Comparison of ENCODE assay signal across 15 cellular contexts in genomic region chr16:73093146-73094144, GRCh38. TPM values are rescaled to one million over a fixed set of nuclear protein-coding genes. Genes with fewer than 3 reads are reported as not detected.
DNase-seq lines count a peak whose midpoint lies in the region; FAIRE-seq lines count a peak whose summit lies in the region.
"Had no signal": no experiment of that assay in that cellular context is flagged by ENCODE, and none has a peak within 500 bp of the region (broad histone marks: within the 10 kb centered on the region; RNA-seq: fewer than 3 reads in every experiment).

No MANE protein-coding gene starts in this region.

- H3K27ac ChIP-seq in caudate nucleus (ENCODE audit: low read depth, low read length) (peak overlapping the region; percentile 14), small intestine (ENCODE audit: low read depth in 1 of 2, low read length in 1 of 2) (no peak overlapping the region)
- H3K27ac ChIP-seq: adrenal gland, testis had no signal

- no peak for FAIRE-seq in small intestine (lab: Jason Lieb, UNC)
- FAIRE-seq: G401.6 had no signal

- peaks cover 5 to 7% of the 10 kb centered on the region in 2 donors for H3K4me1 Mint-ChIP-seq in immature natural killer cell
- H3K4me1 Mint-ChIP-seq: CD4-positive, CD25-positive, alpha-beta regulatory T cell had no signal

- H3K9me3 ChIP-seq in small intestine (ENCODE audit: control insufficient read depth, low read depth) = no peaks in the 10 kb centered on the region
- H3K9me3 ChIP-seq: adrenal gland, testis had no signal

- H3K36me3 ChIP-seq in small intestine (ENCODE audit: control insufficient read depth in 2 of 2, insufficient read depth in 2 of 2, low read length in 2 of 2) = no peaks in the 10 kb centered on the region
- H3K36me3 ChIP-seq: adrenal gland had no signal

- WGBS in small intestine, 3 donors = 43 to 66% (median 55%) methylated on average over 32 of the region's 32 CpGs

- no peak overlapping the region for H3K4me3 ChIP-seq in small intestine (ENCODE audit: low read depth in 1 of 2, low read length in 2 of 2)
- H3K4me3 ChIP-seq: adrenal gland, testis had no signal

- H3K9me3 Mint-ChIP-seq in immature natural killer cell = peaks cover 0 to 2% (median 0%) of the 10 kb centered on the region in 6 donors

- DNase-seq in NCI-H1092 (lab: John Stamatoyannopoulos, UW) (peak; percentile 48), caudate nucleus (lab: John Stamatoyannopoulos, UW) (no peak), hepatic stellate cell (ENCODE audit: low spot score) (peak; percentile 51), small intestine (peak; percentile 23), hypothalamus (lab: John Stamatoyannopoulos, UW) (no peak), COR-L47 (lab: John Stamatoyannopoulos, UW) (no peak), immature natural killer cell (no peak)
- DNase-seq: activated CD4-positive, alpha-beta T cell treated with anti-CD3 and anti-CD28 coated beads, Interleukin-2, amount 50 U/mL, for 1 hour; activated T-cell treated with anti-CD3 and anti-CD28 coated beads, Interleukin-2, amount 50 U/mL, for 48 hours; CD4-positive, CD25-positive, alpha-beta regulatory T cell; NCI-H82; T1000; testis had no signal

- H3K27me3 Mint-ChIP-seq in immature natural killer cell (ENCODE audit: low read depth in 3 of 3) = peaks cover 0 to 6% (median 3%) of the 10 kb centered on the region in 3 donors
- H3K27me3 Mint-ChIP-seq: CD4-positive, CD25-positive, alpha-beta regulatory T cell had no signal

- H3K4me3 Mint-ChIP-seq in immature natural killer cell = no peak overlapping the region
- H3K4me3 Mint-ChIP-seq: CD4-positive, CD25-positive, alpha-beta regulatory T cell had no signal

- no peaks in the 10 kb centered on the region for H3K27me3 ChIP-seq in small intestine (ENCODE audit: control insufficient read depth in 2 of 2, insufficient read depth in 2 of 2, low read length in 2 of 2)
- H3K27me3 ChIP-seq: adrenal gland, testis had no signal

- peaks cover 0 to 3% of the 10 kb centered on the region in 2 donors for H3K4me1 ChIP-seq in small intestine (ENCODE audit: control insufficient read depth in 2 of 2, insufficient read depth in 1 of 2, low read depth in 1 of 2, low read length in 1 of 2)

- H3K36me3 Mint-ChIP-seq in immature natural killer cell = no peaks in the 10 kb centered on the region
- H3K36me3 Mint-ChIP-seq: CD4-positive, CD25-positive, alpha-beta regulatory T cell had no signal

- H3K27ac Mint-ChIP-seq in immature natural killer cell = no peak overlapping the region
- H3K27ac Mint-ChIP-seq: CD4-positive, CD25-positive, alpha-beta regulatory T cell had no signal

RNA-seq across cellular contexts. Expression of gene ZFHX3, which starts 45.5 kb away (rescaled TPM):
- 1 to 10 TPM in 1 of 3 donors, under 1 TPM in 2; 0.45 to 4.9 (median 0.54) TPM for polyA plus RNA-seq in small intestine
- polyA plus RNA-seq in immature natural killer cell = 1 to 10 TPM in 2 of 3 donors, under 1 TPM in 1; 0.05 to 1.4 (median 1.0) TPM

Comparison
In these comparisons a context has a peak if more than half of its experiments do, and no peak if none do; other contexts are left out.
1. DNase-seq: peak in NCI-H1092 (single experiment), hepatic stellate cell (single experiment) and small intestine (single experiment); none in caudate nucleus (0 of 61), hypothalamus (0 of 51), COR-L47 (single experiment) and immature natural killer cell (0 of 3).